ENCODE assay signal across 1 cellular context in the genomic region with DNA sequence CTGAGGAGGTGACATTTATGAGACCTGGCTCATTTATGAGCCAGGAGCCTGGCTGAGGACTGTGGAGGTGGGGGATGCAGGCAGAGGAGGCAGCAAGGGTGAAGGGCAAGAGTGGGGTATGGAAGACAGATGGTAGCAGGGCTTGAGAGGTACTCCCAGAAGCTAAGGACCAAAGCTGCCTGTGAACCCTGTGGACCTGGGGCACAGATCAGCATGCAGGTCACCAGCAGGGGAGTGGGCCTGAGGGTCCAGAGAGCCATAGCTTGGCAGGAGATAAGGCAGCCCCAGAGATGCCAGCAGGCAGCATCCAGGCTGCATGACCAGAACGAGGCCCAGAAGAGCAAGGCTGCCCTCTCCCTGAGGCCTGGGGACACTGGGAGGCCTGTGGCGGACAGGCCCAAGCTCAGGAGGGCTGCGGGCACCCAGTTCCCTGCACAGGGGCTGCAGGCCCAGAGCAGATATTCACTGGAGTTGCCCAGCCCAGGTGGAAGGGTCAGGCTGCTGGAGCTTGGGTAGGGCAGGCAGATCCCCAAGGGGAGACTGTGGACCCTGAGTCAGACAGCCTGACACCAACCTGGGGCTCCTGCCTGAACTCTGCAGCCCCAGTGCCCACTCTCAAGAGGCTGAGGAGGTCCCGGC.
TF ChIP-seq lines count a peak whose summit lies in the region.

No MANE protein-coding gene starts in this region.

TF ChIP-seq in GM12878, 131 proteins besides CTCF, POLR2A, EP300 and RAD21:
- TF ChIP-seq MYB (IDR thresholded peaks at IDR 0.05; ENCODE audit: borderline replicate concordance, low read depth, low read length) (no peak), RB1 (IDR thresholded peaks at IDR 0.05; ENCODE audit: borderline replicate concordance) (no peak), YBX1 (IDR thresholded peaks at IDR 0.05) (no peak), RCOR1 (conservative IDR thresholded peaks at IDR 0.05; ENCODE audit: low read depth, low read length) (no peak), RUNX3 (IDR thresholded peaks at IDR 0.05; ENCODE audit: low read length) (no peak), TCF3 (IDR thresholded peaks at IDR 0.05; ENCODE audit: borderline replicate concordance, insufficient read depth, low read depth, low read length) (no peak), MEF2A (IDR thresholded peaks at IDR 0.05; ENCODE audit: insufficient read depth, low read depth, low read length) (no peak), STAT1 (conservative IDR thresholded peaks at IDR 0.05) (no peak), SMAD1 (IDR thresholded peaks at IDR 0.05; ENCODE audit: low read depth, partially characterized antibody) (no peak)
